In genomic region chrX:9681011-9681410, GRCh38 we compare ENCODE assay signal across 17 cellular contexts.
DNase-seq lines count a peak whose midpoint lies in the region; ATAC-seq and TF ChIP-seq lines count a peak whose summit lies in the region.
"Had no signal": no experiment of that assay in that cellular context is flagged by ENCODE, and none has a peak within 500 bp of the region (broad histone marks: within the 10 kb centered on the region; RNA-seq: fewer than 3 reads in every experiment).

No MANE protein-coding gene starts in this region.

- TF ChIP-seq POLR2A in esophagus muscularis mucosa (IDR thresholded peaks at IDR 0.05; ENCODE audit: low read depth): no peak

- TF ChIP-seq CTCF in HFFc6 (IDR thresholded peaks at IDR 0.05): no peak
- no peak for TF ChIP-seq CTCF in neural crest cell (conservative IDR thresholded peaks at IDR 0.05)
- no peak for TF ChIP-seq CTCF in esophagus muscularis mucosa (IDR thresholded peaks at IDR 0.05)

- H3K27me3 ChIP-seq in esophagus muscularis mucosa: no peaks in the 10 kb centered on the region

- H3K36me3 ChIP-seq in esophagus muscularis mucosa: peaks cover 0 to 7% (median 0%) of the 10 kb centered on the region in 4 donors

- H3K4me1 ChIP-seq in esophagus muscularis mucosa: peaks cover 5 to 13% (median 9%) of the 10 kb centered on the region in 4 donors
- H3K4me1 ChIP-seq: Caco-2 had no signal

- H3K9me3 ChIP-seq in esophagus muscularis mucosa: no peaks in the 10 kb centered on the region
- H3K9me3 ChIP-seq: Caco-2 had no signal

- H3K36me3 Mint-ChIP-seq in HFFc6 (ENCODE audit: low read depth) (peaks cover 25% of the 10 kb centered on the region), neural crest cell (ENCODE audit: low read depth) (peaks cover 33% of the 10 kb centered on the region)

- no peak for ATAC-seq in GM18907 (IDR thresholded peaks at IDR 0.05; ENCODE audit: unreplicated experiment)
- ATAC-seq: CD8-positive, alpha-beta T cell had no signal

- intact Hi-C loops in esophagus muscularis mucosa (cut with DNase I): loop anchor here (10.0 kb wide), 1 partner anchor 216 kb away; the partner anchor contains the start of gene TBL1X

- DNase-seq in HFFc6 (no peak), astrocyte of the hippocampus (ENCODE audit: low read depth, low spot score) (peak; percentile 42), kidney tubule cell (ENCODE audit: low spot score) (peak; percentile 35), neural crest cell (ENCODE audit: low read depth, low spot score) (no peak), esophagus muscularis mucosa (ENCODE audit: extremely low spot score) (no peak), A172 (ENCODE audit: low spot score) (no peak), NCI-H2081 treated with DMSO at 0.1 percent for 48 hours (lab: John Stamatoyannopoulos, UW) (no peak)
- DNase-seq: 8988T; Caco-2; CD4-positive, CD25-positive, alpha-beta regulatory T cell; CD8-positive, alpha-beta T cell; DMS153; DND-41; H7 had no signal

- no peak overlapping the region for H3K27ac ChIP-seq in esophagus muscularis mucosa (replicated peaks in 1 of 4)
- H3K27ac ChIP-seq: C4-2B, GM23248 had no signal

- H3K4me3 ChIP-seq in esophagus muscularis mucosa: no peak overlapping the region
- H3K4me3 ChIP-seq: GM23248 had no signal

- no peak overlapping the region for H3K4me3 Mint-ChIP-seq in HFFc6
- H3K4me3 Mint-ChIP-seq in neural crest cell: no peak overlapping the region
- H3K4me3 Mint-ChIP-seq: CD4-positive, CD25-positive, alpha-beta regulatory T cell; CD8-positive, alpha-beta T cell had no signal

- H3K4me1 Mint-ChIP-seq in HFFc6 (ENCODE audit: low read depth) (peaks cover 41% of the 10 kb centered on the region), neural crest cell (no peaks in the 10 kb centered on the region)

- TF ChIP-seq EP300 in esophagus muscularis mucosa (IDR thresholded peaks at IDR 0.05): no peak

- H3K27ac Mint-ChIP-seq in HFFc6: peak overlapping the region; percentile 9; the same call in 1 of the 2 replicates
- H3K27ac Mint-ChIP-seq in neural crest cell (ENCODE audit: unreplicated experiment): peak overlapping the region; percentile 50
- H3K27ac Mint-ChIP-seq: CD8-positive, alpha-beta T cell had no signal

- H3K9me3 Mint-ChIP-seq in HFFc6 (no peaks in the 10 kb centered on the region), neural crest cell (peaks cover 8% of the 10 kb centered on the region)
- H3K9me3 Mint-ChIP-seq: CD8-positive, alpha-beta T cell had no signal

- H3K27me3 Mint-ChIP-seq in HFFc6 (ENCODE audit: insufficient read depth) (no peaks in the 10 kb centered on the region; the same call in 1 of the 2 replicates), neural crest cell (ENCODE audit: low read depth) (no peaks in the 10 kb centered on the region)
- H3K27me3 Mint-ChIP-seq: CD4-positive, CD25-positive, alpha-beta regulatory T cell had no signal

- WGBS in esophagus muscularis mucosa: 86% methylated on average over 9 of the region's 9 CpGs

Comparison
In these comparisons a context has a peak if more than half of its experiments do, and no peak if none do; other contexts are left out.
1. DNase-seq: peak in astrocyte of the hippocampus (single experiment) and kidney tubule cell (single experiment); none in HFFc6 (single experiment), neural crest cell (single experiment), esophagus muscularis mucosa (single experiment), A172 (single experiment) and NCI-H2081 treated with DMSO at 0.1 percent for 48 hours (single experiment).